In the genomic region with DNA sequence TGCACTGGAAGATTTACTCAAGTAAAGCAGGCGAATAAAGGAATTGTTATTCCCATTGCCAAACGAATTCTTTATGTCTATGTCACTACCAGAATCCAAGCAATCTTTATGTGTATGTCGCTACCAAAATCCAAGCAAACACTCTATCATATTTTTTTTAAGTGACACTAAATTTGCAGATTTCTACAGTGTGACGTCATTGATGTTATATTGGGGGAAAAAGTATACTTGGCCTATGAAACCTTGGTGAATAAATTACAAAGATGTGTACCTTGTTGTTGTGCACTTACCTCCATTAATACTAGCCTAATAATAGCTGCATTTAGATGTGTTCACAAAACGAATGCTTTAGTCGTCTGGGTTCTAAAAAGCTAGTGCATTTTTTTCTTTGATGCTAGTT, we compare ENCODE assay signal across 8 cellular contexts. TPM values are rescaled to one million over a fixed set of nuclear protein-coding genes. Genes with fewer than 3 reads are reported as not detected.
DNase-seq lines count a peak whose midpoint lies in the region; ATAC-seq and TF ChIP-seq lines count a peak whose summit lies in the region.

No MANE protein-coding gene starts in this region.

- intact Hi-C loops in dorsolateral prefrontal cortex (cut with DNase I): loop anchor here (2.0 to 10.0 kb wide), 2 partner anchors 99 to 101 kb away; a partner anchor contains a TSS

- DNase-seq in AG04450 (ENCODE audit: low read depth, low spot score): no peak
- no peak for DNase-seq in HAP-1 (ENCODE audit: low spot score in 2 of 2)
- no peak for DNase-seq in immature natural killer cell
- no peak for DNase-seq in SHP77 (lab: John Stamatoyannopoulos, UW)
- no peak for DNase-seq in coronary artery (ENCODE audit: low spot score)
- DNase-seq in dorsolateral prefrontal cortex: no peak
- DNase-seq in activated CD4-positive, CD25-positive, alpha-beta regulatory T cell (lab: John Stamatoyannopoulos, UW): no peak

- H3K9me3 ChIP-seq in AG04450 (ENCODE audit: control insufficient read depth, insufficient read depth, low read length) (no peaks in the 10 kb centered on the region), HAP-1 (no peaks in the 10 kb centered on the region)

- peaks cover 15% of the 10 kb centered on the region for H3K4me1 Mint-ChIP-seq in activated T-helper 17 cell treated with anti-CD3 and anti-CD28 coated beads, Interleukin-2, amount 50 U/mL, for 72 hours
- peaks cover 24 to 32% of the 10 kb centered on the region in 2 donors for H3K4me1 Mint-ChIP-seq in immature natural killer cell

- H3K27ac Mint-ChIP-seq in activated T-helper 17 cell treated with anti-CD3 and anti-CD28 coated beads, Interleukin-2, amount 50 U/mL, for 72 hours: no peak overlapping the region
- H3K27ac Mint-ChIP-seq in immature natural killer cell: peak overlapping the region in 3 of 6 donors; percentile 92 to 99 (median 95)

- H3K36me3 ChIP-seq in HAP-1 (replicated peaks): peaks cover 37% of the 10 kb centered on the region

- peak overlapping the region; percentile 95 for H3K4me3 Mint-ChIP-seq in activated T-helper 17 cell treated with anti-CD3 and anti-CD28 coated beads, Interleukin-2, amount 50 U/mL, for 72 hours
- peak overlapping the region; percentile 33 to 95 (median 89) for H3K4me3 Mint-ChIP-seq in immature natural killer cell

- CTCF ChIA-PET in AG04450 (lab: Charles Lee): interaction anchor here (2.7 kb wide), 1 partner anchor 56 kb away, joined by 14 read pairs; no protein-coding TSS in a partner anchor

- H3K36me3 Mint-ChIP-seq in activated T-helper 17 cell treated with anti-CD3 and anti-CD28 coated beads, Interleukin-2, amount 50 U/mL, for 72 hours (ENCODE audit: low read depth): peaks cover 26% of the 10 kb centered on the region
- H3K36me3 Mint-ChIP-seq in immature natural killer cell: no peaks in the 10 kb centered on the region

- in situ Hi-C loops in HAP-1 (cut with MboI; ENCODE audit: low sequenced_read_pairs): no loop called here

- H3K4me3 ChIP-seq in AG04450 (ENCODE audit: low read depth, low read length) (peak overlapping the region; percentile 80), HAP-1 (peak overlapping the region; percentile 89), coronary artery (no peak overlapping the region), dorsolateral prefrontal cortex (peak overlapping the region in 5 of 59 donors; percentile 78 to 87 (median 79))

- no peaks in the 10 kb centered on the region for H3K27me3 Mint-ChIP-seq in activated T-helper 17 cell treated with anti-CD3 and anti-CD28 coated beads, Interleukin-2, amount 50 U/mL, for 72 hours
- H3K27me3 Mint-ChIP-seq in immature natural killer cell (ENCODE audit: low read depth in 3 of 3): peaks cover 2 to 9% (median 6%) of the 10 kb centered on the region in 3 donors

- H3K27me3 ChIP-seq in AG04450 (ENCODE audit: control insufficient read depth, insufficient read depth, low read length) (no peaks in the 10 kb centered on the region), HAP-1 (ENCODE audit: low read depth) (0 out of 2 replicates have a peak, but pooled peaks cover 3% of the 10 kb centered on the region), dorsolateral prefrontal cortex (peaks cover 0 to 4% (median 0%) of the 10 kb centered on the region in 45 donors)

- POLR2A ChIA-PET in AG04450 (lab: Yijun Ruan, JAX): no interaction called here

- H3K27ac ChIP-seq in AG04450 (ENCODE audit: low read depth, low read length): no peak overlapping the region
- no peak overlapping the region for H3K27ac ChIP-seq in coronary artery
- no peak overlapping the region for H3K27ac ChIP-seq in dorsolateral prefrontal cortex

- peaks cover 15% of the 10 kb centered on the region for H3K4me1 ChIP-seq in HAP-1

- no peak for ATAC-seq in activated T-helper 17 cell treated with anti-CD3 and anti-CD28 coated beads, Interleukin-2, amount 50 U/mL, for 72 hours (replicated peaks)

- TF ChIP-seq CTCF in AG04450 (IDR thresholded peaks at IDR 0.05; ENCODE audit: low read depth, low read length): no peak
- TF ChIP-seq CTCF in coronary artery (IDR thresholded peaks at IDR 0.05): no peak
- TF ChIP-seq CTCF in dorsolateral prefrontal cortex (IDR thresholded peaks at IDR 0.05 in 54 of 56, conservative IDR thresholded peaks at IDR 0.05 in 2 of 56; ENCODE audit: low read depth in 1 of 56, partially characterized antibody in 56 of 56): no peak

- no peaks in the 10 kb centered on the region for H3K9me3 Mint-ChIP-seq in activated T-helper 17 cell treated with anti-CD3 and anti-CD28 coated beads, Interleukin-2, amount 50 U/mL, for 72 hours
- H3K9me3 Mint-ChIP-seq in immature natural killer cell: no peaks in the 10 kb centered on the region

RNA-seq across cellular contexts. Expression of a gene that starts 1.0 kb away (rescaled TPM):
- 5.1 and 8.0 TPM in 2 replicates for polyA plus RNA-seq in AG04450 (2011; rRNA removed)
- polyA minus RNA-seq in AG04450 (2011; rRNA and poly(A)+ RNA removed): 2.4 and 6.3 TPM in 2 replicates
- 10 to 100 TPM; 33.3 to 38.1 TPM for total RNA-seq in activated T-helper 17 cell treated with anti-CD3 and anti-CD28 coated beads, Interleukin-2, amount 50 U/mL, for 72 hours
- under 1 TPM in 2 of 3 donors, not detected in 1; 0.42 to 0.54 TPM for polyA plus RNA-seq in immature natural killer cell
- total RNA-seq in dorsolateral prefrontal cortex: 1 to 10 TPM in 11 of 120 experiments, under 1 TPM in 64, not detected in 45; 0.15 to 1.6 (median 0.45) TPM

RNA-seq across cellular contexts. Expression of a gene that starts 58.1 kb away (rescaled TPM):
- 2.5 and 3.3 TPM in 2 replicates for polyA plus RNA-seq in AG04450 (2011; rRNA removed)
- polyA minus RNA-seq in AG04450 (2011; rRNA and poly(A)+ RNA removed): 2.2 and 2.6 TPM in 2 replicates
- total RNA-seq in activated T-helper 17 cell treated with anti-CD3 and anti-CD28 coated beads, Interleukin-2, amount 50 U/mL, for 72 hours: 1 to 10 TPM; 3.2 to 3.4 TPM
- under 1 TPM in 1 of 3 donors, not detected in 2; 0.34 TPM for polyA plus RNA-seq in immature natural killer cell
- 10 to 100 TPM in 119 of 120 experiments, 1 to 10 TPM in 1; 9.6 to 41.2 (median 29.0) TPM for total RNA-seq in dorsolateral prefrontal cortex

Comparison
In these comparisons a context has a peak if more than half of its experiments do, and no peak if none do; other contexts are left out.
1. RNA of a gene that starts 1.0 kb away (total RNA-seq): 33.3 to 38.1 TPM in activated T-helper 17 cell treated with anti-CD3 and anti-CD28 coated beads, Interleukin-2, amount 50 U/mL, for 72 hours; 0.15 to 1.6 TPM in dorsolateral prefrontal cortex; every median in the first group is over 10 times any median in the second.